11 cellular contexts compared by ENCODE assay signal in the genomic region with DNA sequence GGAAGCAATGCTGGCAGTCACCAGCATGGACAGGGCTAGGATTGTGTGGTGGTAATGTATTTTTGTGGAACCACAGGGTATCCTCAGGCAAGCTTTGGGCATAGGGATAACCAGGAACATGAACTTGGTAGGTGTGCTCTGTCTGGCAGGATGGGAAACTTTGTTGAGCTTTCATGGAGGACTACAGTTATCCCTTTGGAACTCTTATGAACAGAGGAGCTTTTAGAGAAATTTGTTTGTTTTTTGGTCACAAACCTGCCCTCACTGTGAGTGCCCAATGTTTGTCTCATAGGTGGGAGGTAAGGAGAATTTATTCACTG. TPM values are rescaled to one million over a fixed set of nuclear protein-coding genes. Genes with fewer than 3 reads are reported as not detected.
DNase-seq lines count a peak whose midpoint lies in the region; TF ChIP-seq lines count a peak whose summit lies in the region.
"Had no signal": no experiment of that assay in that cellular context is flagged by ENCODE, and none has a peak within 500 bp of the region (broad histone marks: within the 10 kb centered on the region; RNA-seq: fewer than 3 reads in every experiment).

No MANE protein-coding gene starts in this region.

- CTCF ChIA-PET in CD4-positive, alpha-beta memory T cell (lab: Charles Lee; ENCODE audit: partially characterized antibody): interaction anchor here (0.8 to 20.4 kb wide), 31 partner anchors 9 to 161 kb away, joined by 3 to 820 read pairs (median 8); a partner anchor contains a TSS
- CTCF ChIA-PET in A673 (lab: Charles Lee): interaction anchor here (0.9 to 2.2 kb wide), 6 partner anchors 67 to 160 kb away, joined by 3 to 35 read pairs (median 12); no protein-coding TSS in a partner anchor

- H3K4me1 ChIP-seq in CD4-positive, alpha-beta memory T cell (ENCODE audit: insufficient read depth, low read length): peaks cover 37% of the 10 kb centered on the region
- H3K4me1 ChIP-seq in sigmoid colon (peaks cover 0 to 57% (median 30%) of the 10 kb centered on the region in 4 donors), A673 (ENCODE audit: insufficient read depth, low read length, poor library complexity, severe bottlenecking) (peaks cover 18% of the 10 kb centered on the region)

- intact Hi-C loops in CD4-positive, alpha-beta memory T cell (cut with micrococcal nuclease): loop anchor here (1.0 kb wide), 3 partner anchors 67 to 157 kb away; no protein-coding TSS in a partner anchor
- intact Hi-C loops in sigmoid colon (cut with DNase I) (loop anchor here (1.0 to 2.0 kb wide), 3 partner anchors 54 to 156 kb away; a partner anchor contains a TSS), A673 (cut with micrococcal nuclease; ENCODE audit: unreplicated experiment) (loop anchor here (1.0 to 2.0 kb wide), 3 partner anchors 66 to 161 kb away; no protein-coding TSS in a partner anchor)

- peak overlapping the region; percentile 41 to 86 (median 76) for H3K27ac Mint-ChIP-seq in CD4-positive, alpha-beta memory T cell
- H3K27ac Mint-ChIP-seq: dendritic cell treated with granulocyte-macrophage colony-stimulating factor and Interleukin-4, amounts not matched to agents 40 ng/mL and 50 ng/mL, for 4 days had no signal

- no peaks in the 10 kb centered on the region for H3K27me3 Mint-ChIP-seq in CD4-positive, alpha-beta memory T cell
- H3K27me3 Mint-ChIP-seq: dendritic cell treated with granulocyte-macrophage colony-stimulating factor and Interleukin-4, amounts not matched to agents 40 ng/mL and 50 ng/mL, for 4 days; stimulated activated naive B cell treated with anti-CD40 and anti-IgM and Interleukin-4, amounts not matched to agents 10 μg/mL and 1 μg/mL and 100 μg/mL, for 72 hours had no signal

- H3K4me1 Mint-ChIP-seq in CD4-positive, alpha-beta memory T cell: peaks cover 22 to 45% (median 32%) of the 10 kb centered on the region in 4 donors

- no peak overlapping the region for H3K4me3 ChIP-seq in CD4-positive, alpha-beta memory T cell (ENCODE audit: low read length in 2 of 2)
- H3K4me3 ChIP-seq in coronary artery: no peak overlapping the region
- no peak overlapping the region for H3K4me3 ChIP-seq in sigmoid colon
- no peak overlapping the region for H3K4me3 ChIP-seq in A673 (ENCODE audit: low read depth, low read length, poor library complexity, severe bottlenecking)

- H3K9me3 Mint-ChIP-seq in CD4-positive, alpha-beta memory T cell: no peaks in the 10 kb centered on the region
- H3K9me3 Mint-ChIP-seq: dendritic cell treated with granulocyte-macrophage colony-stimulating factor and Interleukin-4, amounts not matched to agents 40 ng/mL and 50 ng/mL, for 4 days; stimulated activated naive B cell treated with anti-CD40 and anti-IgM and Interleukin-4, amounts not matched to agents 10 μg/mL and 1 μg/mL and 100 μg/mL, for 72 hours had no signal

- H3K36me3 Mint-ChIP-seq in CD4-positive, alpha-beta memory T cell: peaks cover 28 to 45% of the 10 kb centered on the region in 2 donors

- POLR2A ChIA-PET in CD4-positive, alpha-beta memory T cell (lab: Charles Lee; ENCODE audit: partially characterized antibody): interaction anchor here (0.7 to 8.8 kb wide), 9 partner anchors 13 to 153 kb away, joined by 3 to 146 read pairs (median 4); a partner anchor contains a TSS
- POLR2A ChIA-PET in A673 (lab: Charles Lee; ENCODE audit: low non-redundant PET): no interaction called here

- TF ChIP-seq EP300 in sigmoid colon (IDR thresholded peaks at IDR 0.05): no peak

- DNase-seq in CD4-positive, alpha-beta memory T cell: no peak
- DNase-seq in coronary artery (ENCODE audit: low spot score) (no peak), sigmoid colon (no peak), iPS-NIHi7 (ENCODE audit: extremely low spot score) (no peak), NCI-H2081 treated with DMSO at 0.1 percent for 48 hours (lab: John Stamatoyannopoulos, UW) (no peak), HK-2 (ENCODE audit: unreplicated experiment) (no peak), A673 (ENCODE audit: low spot score) (no peak)

- no peaks in the 10 kb centered on the region for H3K9me3 ChIP-seq in CD4-positive, alpha-beta memory T cell (ENCODE audit: control insufficient read depth in 1 of 2, low read length in 2 of 2)
- H3K9me3 ChIP-seq in sigmoid colon (no peaks in the 10 kb centered on the region), A673 (ENCODE audit: low read depth, low read length, poor library complexity, severe bottlenecking) (no peaks in the 10 kb centered on the region)

- BruUV-seq in A673 (replicated peaks; lab: Mats Ljungman, UMichigan): no TSS peak

- peak overlapping the region in 1 of 8 donors; percentile 22 for H3K4me3 Mint-ChIP-seq in CD4-positive, alpha-beta memory T cell
- H3K4me3 Mint-ChIP-seq: dendritic cell treated with granulocyte-macrophage colony-stimulating factor and Interleukin-4, amounts not matched to agents 40 ng/mL and 50 ng/mL, for 4 days; stimulated activated naive B cell treated with anti-CD40 and anti-IgM and Interleukin-4, amounts not matched to agents 10 μg/mL and 1 μg/mL and 100 μg/mL, for 72 hours had no signal

- H3K36me3 ChIP-seq in CD4-positive, alpha-beta memory T cell (ENCODE audit: insufficient read depth, low read length): peaks cover 43% of the 10 kb centered on the region
- H3K36me3 ChIP-seq in sigmoid colon: peaks cover 0 to 44% (median 11%) of the 10 kb centered on the region in 4 donors
- H3K36me3 ChIP-seq in A673 (ENCODE audit: insufficient read depth, low read length, poor library complexity, severe bottlenecking): no peaks in the 10 kb centered on the region

- no peak for TF ChIP-seq POLR2A in sigmoid colon (IDR thresholded peaks at IDR 0.05)

- peak overlapping the region; percentile 27 for H3K27ac ChIP-seq in CD4-positive, alpha-beta memory T cell (ENCODE audit: low read depth, low read length)
- H3K27ac ChIP-seq in coronary artery (peak overlapping the region; percentile 19 to 69), sigmoid colon (peak overlapping the region; percentile 63 to 82 (median 64)), A673 (ENCODE audit: low read depth, low read length, poor library complexity, severe bottlenecking) (no peak overlapping the region)
- H3K27ac ChIP-seq: WERI-Rb-1 had no signal

- TF ChIP-seq CTCF in LNCAP (IDR thresholded peaks at IDR 0.05) (0 out of 2 replicates have a peak, but pooled peaks have one; percentile 19), coronary artery (IDR thresholded peaks at IDR 0.05) (no peak), sigmoid colon (IDR thresholded peaks at IDR 0.05) (peak in 1 of 4 experiments; percentile 22), A673 (conservative IDR thresholded peaks at IDR 0.05; ENCODE audit: low read depth, low read length) (no peak; the same call in 1 of the 2 replicates)

- no peaks in the 10 kb centered on the region for H3K27me3 ChIP-seq in CD4-positive, alpha-beta memory T cell (ENCODE audit: insufficient read depth, low read length)
- H3K27me3 ChIP-seq in sigmoid colon (no peaks in the 10 kb centered on the region), A673 (replicated peaks; ENCODE audit: insufficient read depth, low read depth, low read length, poor library complexity) (no peaks in the 10 kb centered on the region)

RNA-seq across cellular contexts. Expression of a gene that starts 54.4 kb away (rescaled TPM):
- total RNA-seq in CD4-positive, alpha-beta memory T cell: 100 to 1,000 TPM; 329 to 387 TPM
- polyA plus RNA-seq in CD4-positive, alpha-beta memory T cell: 100 to 1,000 TPM in 1 of 2 donors, 1 to 10 TPM in 1; 6.8 to 114 TPM
- total RNA-seq in sigmoid colon (100 to 1,000 TPM; 292 to 657 (median 428) TPM), A673 (2021) (261 and 265 TPM in 2 replicates)
- polyA plus RNA-seq in sigmoid colon: 10 to 100 TPM; 16.0 to 74.1 (median 18.0) TPM
